ENCODE assay signal across 8 cellular contexts in genomic region chr1:161726631-161727342, GRCh38. TPM values are rescaled to one million over a fixed set of nuclear protein-coding genes. Genes with fewer than 3 reads are reported as not detected.
DNase-seq lines count a peak whose midpoint lies in the region; ATAC-seq and TF ChIP-seq lines count a peak whose summit lies in the region.

No MANE protein-coding gene starts in this region.

- peak; percentile 66 for ATAC-seq in CD8-positive, alpha-beta T cell
- peak; percentile 46 for ATAC-seq in GM19372 (IDR thresholded peaks at IDR 0.05; ENCODE audit: low read depth, unreplicated experiment)
- peak; percentile 63 for ATAC-seq in HG03521 (IDR thresholded peaks at IDR 0.05; ENCODE audit: unreplicated experiment)
- peak; percentile 67 to 71 for ATAC-seq in naive thymus-derived CD8-positive, alpha-beta T cell
- peak; percentile 58 for ATAC-seq in stimulated activated naive CD8-positive, alpha-beta T cell treated with anti-CD3 and anti-CD28 coated beads, Interleukin-15, amount 100 ng/mL, for 72 hours

- peak overlapping the region; percentile 92 for H3K4me3 ChIP-seq in CD8-positive, alpha-beta T cell (ENCODE audit: low read depth, low read length)

- peak; percentile 53 to 86 (median 70) for DNase-seq in CD8-positive, alpha-beta T cell
- DNase-seq in activated T-helper 2 cell treated with anti-CD3 and anti-CD28 coated beads, Interferon-gamma antibody, Interleukin-2, Interleukin-4, amounts not matched to agents 10 μg/mL and 5 μg/mL and 100 μg/mL, durations not matched to agents 14 hours and 24 hours and 36 hours (ENCODE audit: low spot score): peak; percentile 66
- peak; percentile 78 for DNase-seq in fibroblast of peridontal ligament (ENCODE audit: extremely low read depth)
- peak; percentile 48 to 88 (median 68) for DNase-seq in naive thymus-derived CD8-positive, alpha-beta T cell
- DNase-seq in stimulated activated naive CD8-positive, alpha-beta T cell treated with anti-CD3 and anti-CD28 coated beads, Interleukin-15, amount 100 ng/mL, for 72 hours: peak; percentile 64

- H3K4me1 Mint-ChIP-seq in CD8-positive, alpha-beta T cell (ENCODE audit: low read depth): peaks cover 38% of the 10 kb centered on the region
- H3K4me1 Mint-ChIP-seq in activated T-helper 2 cell treated with anti-CD3 and anti-CD28 coated beads, Interferon-gamma antibody, Interleukin-2, Interleukin-4, amounts not matched to agents 10 μg/mL and 5 μg/mL and 100 μg/mL, durations not matched to agents 14 hours and 24 hours and 36 hours (ENCODE audit: low read depth): peaks cover 53% of the 10 kb centered on the region
- peaks cover 20 to 53% (median 38%) of the 10 kb centered on the region in 4 donors for H3K4me1 Mint-ChIP-seq in naive thymus-derived CD8-positive, alpha-beta T cell
- H3K4me1 Mint-ChIP-seq in stimulated activated naive CD8-positive, alpha-beta T cell treated with anti-CD3 and anti-CD28 coated beads, Interleukin-15, amount 100 ng/mL, for 72 hours: peaks cover 61% of the 10 kb centered on the region

- no peaks in the 10 kb centered on the region for H3K27me3 ChIP-seq in CD8-positive, alpha-beta T cell (ENCODE audit: insufficient read depth, low read length)

- CTCF ChIA-PET in CD8-positive, alpha-beta T cell (lab: Charles Lee): interaction anchor here (0.7 to 6.3 kb wide), 8 partner anchors 9 to 239 kb away, joined by 3 to 70 read pairs (median 4); partner anchors contain the start of gene DUSP12

- peak overlapping the region; percentile 95 for H3K4me3 Mint-ChIP-seq in CD8-positive, alpha-beta T cell
- H3K4me3 Mint-ChIP-seq in activated T-helper 2 cell treated with anti-CD3 and anti-CD28 coated beads, Interferon-gamma antibody, Interleukin-2, Interleukin-4, amounts not matched to agents 10 μg/mL and 5 μg/mL and 100 μg/mL, durations not matched to agents 14 hours and 24 hours and 36 hours (ENCODE audit: low read depth): peak overlapping the region; percentile 85
- H3K4me3 Mint-ChIP-seq in naive thymus-derived CD8-positive, alpha-beta T cell: peak overlapping the region; percentile 91 to 99 (median 94)
- H3K4me3 Mint-ChIP-seq in stimulated activated naive CD8-positive, alpha-beta T cell treated with anti-CD3 and anti-CD28 coated beads, Interleukin-15, amount 100 ng/mL, for 72 hours: peak overlapping the region; percentile 81 to 96

- peaks cover 2% of the 10 kb centered on the region for H3K36me3 Mint-ChIP-seq in CD8-positive, alpha-beta T cell
- no peaks in the 10 kb centered on the region for H3K36me3 Mint-ChIP-seq in activated T-helper 2 cell treated with anti-CD3 and anti-CD28 coated beads, Interferon-gamma antibody, Interleukin-2, Interleukin-4, amounts not matched to agents 10 μg/mL and 5 μg/mL and 100 μg/mL, durations not matched to agents 14 hours and 24 hours and 36 hours (ENCODE audit: low read depth)
- H3K36me3 Mint-ChIP-seq in naive thymus-derived CD8-positive, alpha-beta T cell: no peaks in the 10 kb centered on the region

- H3K27ac Mint-ChIP-seq in CD8-positive, alpha-beta T cell: peak overlapping the region; percentile 91
- H3K27ac Mint-ChIP-seq in activated T-helper 2 cell treated with anti-CD3 and anti-CD28 coated beads, Interferon-gamma antibody, Interleukin-2, Interleukin-4, amounts not matched to agents 10 μg/mL and 5 μg/mL and 100 μg/mL, durations not matched to agents 14 hours and 24 hours and 36 hours: peak overlapping the region; percentile 19
- peak overlapping the region in 7 of 10 donors; percentile 85 to 95 (median 90) for H3K27ac Mint-ChIP-seq in naive thymus-derived CD8-positive, alpha-beta T cell
- H3K27ac Mint-ChIP-seq in stimulated activated naive CD8-positive, alpha-beta T cell treated with anti-CD3 and anti-CD28 coated beads, Interleukin-15, amount 100 ng/mL, for 72 hours: peak overlapping the region in 1 of 2 donors; percentile 74

- no peak for TF ChIP-seq CTCF in CD8-positive, alpha-beta T cell (IDR thresholded peaks at IDR 0.05)

- POLR2A ChIA-PET in CD8-positive, alpha-beta T cell (lab: Charles Lee): interaction anchor here (0.8 to 3.0 kb wide), 13 partner anchors 8 to 327 kb away, joined by 3 to 52 read pairs (median 5); partner anchors contain the start of gene DUSP12
- POLR2A ChIA-PET in naive thymus-derived CD8-positive, alpha-beta T cell (lab: Charles Lee): interaction anchor here (0.5 to 2.7 kb wide), 14 partner anchors 10 to 781 kb away, joined by 3 to 49 read pairs (median 5); partner anchors contain the start of gene DUSP12

- H3K9me3 Mint-ChIP-seq in CD8-positive, alpha-beta T cell: no peaks in the 10 kb centered on the region
- H3K9me3 Mint-ChIP-seq in activated T-helper 2 cell treated with anti-CD3 and anti-CD28 coated beads, Interferon-gamma antibody, Interleukin-2, Interleukin-4, amounts not matched to agents 10 μg/mL and 5 μg/mL and 100 μg/mL, durations not matched to agents 14 hours and 24 hours and 36 hours: no peaks in the 10 kb centered on the region
- no peaks in the 10 kb centered on the region for H3K9me3 Mint-ChIP-seq in naive thymus-derived CD8-positive, alpha-beta T cell
- no peaks in the 10 kb centered on the region for H3K9me3 Mint-ChIP-seq in stimulated activated naive CD8-positive, alpha-beta T cell treated with anti-CD3 and anti-CD28 coated beads, Interleukin-15, amount 100 ng/mL, for 72 hours

- H3K27me3 Mint-ChIP-seq in CD8-positive, alpha-beta T cell (ENCODE audit: low read depth): no peaks in the 10 kb centered on the region
- peaks cover 49% of the 10 kb centered on the region for H3K27me3 Mint-ChIP-seq in activated T-helper 2 cell treated with anti-CD3 and anti-CD28 coated beads, Interferon-gamma antibody, Interleukin-2, Interleukin-4, amounts not matched to agents 10 μg/mL and 5 μg/mL and 100 μg/mL, durations not matched to agents 14 hours and 24 hours and 36 hours (ENCODE audit: low read depth)
- H3K27me3 Mint-ChIP-seq in naive thymus-derived CD8-positive, alpha-beta T cell: peaks cover 0 to 7% (median 0%) of the 10 kb centered on the region in 5 donors
- peaks cover 36% of the 10 kb centered on the region for H3K27me3 Mint-ChIP-seq in stimulated activated naive CD8-positive, alpha-beta T cell treated with anti-CD3 and anti-CD28 coated beads, Interleukin-15, amount 100 ng/mL, for 72 hours

- intact Hi-C loops in CD8-positive, alpha-beta T cell (cut with DNase I, micrococcal nuclease): loop anchor here (1.0 to 5.0 kb wide), 6 partner anchors 14 to 203 kb away; partner anchors contain the start of gene DUSP12 (in 1 of the 2)
- intact Hi-C loops in activated T-helper 2 cell treated with anti-CD3 and anti-CD28 coated beads, Interferon-gamma antibody, Interleukin-2, Interleukin-4, amounts not matched to agents 10 μg/mL and 5 μg/mL and 100 μg/mL, durations not matched to agents 14 hours and 24 hours and 36 hours (cut with micrococcal nuclease): loop anchor here (1.0 to 2.0 kb wide), 2 partner anchors 14 to 18 kb away; no protein-coding TSS in a partner anchor

- H3K27ac ChIP-seq in CD8-positive, alpha-beta T cell (ENCODE audit: low read depth, low read length): peak overlapping the region; percentile 75

- H3K9me3 ChIP-seq in CD8-positive, alpha-beta T cell (ENCODE audit: low read length): no peaks in the 10 kb centered on the region

- H3K36me3 ChIP-seq in CD8-positive, alpha-beta T cell (ENCODE audit: insufficient read depth, low read length): no peaks in the 10 kb centered on the region

- peaks cover 30% of the 10 kb centered on the region for H3K4me1 ChIP-seq in CD8-positive, alpha-beta T cell (ENCODE audit: insufficient read depth, low read length)

RNA-seq across cellular contexts. Expression of gene FCRLB, which starts 5.4 kb away (rescaled TPM):
- total RNA-seq in CD8-positive, alpha-beta T cell: under 1 TPM; 0.24 to 0.33 TPM
- 0.97 TPM for polyA plus RNA-seq in PFSK-1 (2012; ENCODE audit: insufficient read length, low read depth)
- total RNA-seq in activated T-helper 2 cell treated with anti-CD3 and anti-CD28 coated beads, Interferon-gamma antibody, Interleukin-2, Interleukin-4, amounts not matched to agents 10 μg/mL and 5 μg/mL and 100 μg/mL, durations not matched to agents 14 hours and 24 hours and 36 hours: 0.16 TPM in 1 of 2 replicates, not detected in the other
- 1 to 10 TPM; 1.1 to 1.2 TPM for total RNA-seq in naive thymus-derived CD8-positive, alpha-beta T cell
- polyA plus RNA-seq in naive thymus-derived CD8-positive, alpha-beta T cell: 1 to 10 TPM in 1 of 3 donors, under 1 TPM in 2; 0.77 to 2.1 (median 0.98) TPM

RNA-seq across cellular contexts. Expression of gene FCRLA, which starts 19.8 kb away (rescaled TPM):
- not detected for total RNA-seq in CD8-positive, alpha-beta T cell
- 1.2 TPM for polyA plus RNA-seq in PFSK-1 (2012; ENCODE audit: insufficient read length, low read depth)
- total RNA-seq in activated T-helper 2 cell treated with anti-CD3 and anti-CD28 coated beads, Interferon-gamma antibody, Interleukin-2, Interleukin-4, amounts not matched to agents 10 μg/mL and 5 μg/mL and 100 μg/mL, durations not matched to agents 14 hours and 24 hours and 36 hours: not detected in 2 replicates
- 1 to 10 TPM; 5.0 to 6.4 TPM for total RNA-seq in naive thymus-derived CD8-positive, alpha-beta T cell
- polyA plus RNA-seq in naive thymus-derived CD8-positive, alpha-beta T cell: under 1 TPM in 2 of 3 donors, not detected in 1; 0.56 to 0.95 TPM

RNA-seq across cellular contexts. Expression of gene DUSP12, which starts 22.8 kb away (rescaled TPM):
- 10 to 100 TPM; 27.9 to 31.1 TPM for total RNA-seq in CD8-positive, alpha-beta T cell
- 68.4 TPM for polyA plus RNA-seq in PFSK-1 (2012; ENCODE audit: insufficient read length, low read depth)
- total RNA-seq in activated T-helper 2 cell treated with anti-CD3 and anti-CD28 coated beads, Interferon-gamma antibody, Interleukin-2, Interleukin-4, amounts not matched to agents 10 μg/mL and 5 μg/mL and 100 μg/mL, durations not matched to agents 14 hours and 24 hours and 36 hours: 31.2 and 38.0 TPM in 2 replicates
- 10 to 100 TPM; 38.4 to 39.4 TPM for total RNA-seq in naive thymus-derived CD8-positive, alpha-beta T cell
- 10 to 100 TPM; 62.7 to 73.1 (median 71.1) TPM for polyA plus RNA-seq in naive thymus-derived CD8-positive, alpha-beta T cell

RNA-seq across cellular contexts. Expression of gene ATF6, which starts 39.3 kb away (rescaled TPM):
- total RNA-seq in CD8-positive, alpha-beta T cell: 10 to 100 TPM; 10.5 to 11.6 TPM
- polyA plus RNA-seq in PFSK-1 (2012; ENCODE audit: insufficient read length, low read depth): 18.3 TPM
- total RNA-seq in activated T-helper 2 cell treated with anti-CD3 and anti-CD28 coated beads, Interferon-gamma antibody, Interleukin-2, Interleukin-4, amounts not matched to agents 10 μg/mL and 5 μg/mL and 100 μg/mL, durations not matched to agents 14 hours and 24 hours and 36 hours: 29.6 and 30.4 TPM in 2 replicates
- 10 to 100 TPM; 23.5 to 24.3 TPM for total RNA-seq in naive thymus-derived CD8-positive, alpha-beta T cell
- 10 to 100 TPM; 15.8 to 17.6 (median 16.3) TPM for polyA plus RNA-seq in naive thymus-derived CD8-positive, alpha-beta T cell

Comparison
In these comparisons a context has a peak if more than half of its experiments do, and no peak if none do; other contexts are left out.
1. Peak in every context shown above with its lines: DNase-seq, ATAC-seq, H3K4me3 ChIP-seq and H3K27ac ChIP-seq.